19 cellular contexts compared by ENCODE assay signal in genomic region chr20:43863821-43864544, GRCh38. TPM values are rescaled to one million over a fixed set of nuclear protein-coding genes. Genes with fewer than 3 reads are reported as not detected.
DNase-seq lines count a peak whose midpoint lies in the region; ATAC-seq, FAIRE-seq and TF ChIP-seq lines count a peak whose summit lies in the region.
"Had no signal": no experiment of that assay in that cellular context is flagged by ENCODE, and none has a peak within 500 bp of the region (broad histone marks: within the 10 kb centered on the region; RNA-seq: fewer than 3 reads in every experiment).

No MANE protein-coding gene starts in this region.

- peak overlapping the region; percentile 54 for H2AFZ ChIP-seq in endothelial cell of umbilical vein (ENCODE audit: low read depth, low read length)
- H2AFZ ChIP-seq in mesenchymal stem cell (ENCODE audit: low read depth, low read length) = peak overlapping the region; percentile 60
- H2AFZ ChIP-seq: GM23248 had no signal

- H3K9me3 ChIP-seq in endothelial cell of umbilical vein (replicated peaks; ENCODE audit: control insufficient read depth, insufficient read depth, low read length) (no peaks in the 10 kb centered on the region), mesenchymal stem cell (ENCODE audit: control insufficient read depth, low read length) (no peaks in the 10 kb centered on the region), thoracic aorta (no peaks in the 10 kb centered on the region), endodermal cell (ENCODE audit: control insufficient read depth, low read length) (no peaks in the 10 kb centered on the region)

- H2AK5ac ChIP-seq in mesenchymal stem cell (ENCODE audit: low read length, severe bottlenecking) = no peak overlapping the region

- H2BK15ac ChIP-seq in mesenchymal stem cell (ENCODE audit: low read depth, poor library complexity, severe bottlenecking) = peak overlapping the region; percentile 45

- H2BK12ac ChIP-seq in mesenchymal stem cell (ENCODE audit: low read length in 2 of 2) = peak overlapping the region; percentile 70 to 83

- no peak overlapping the region for H3K14ac ChIP-seq in mesenchymal stem cell (ENCODE audit: low read length in 2 of 2)

- H3K4me2 ChIP-seq in endothelial cell of umbilical vein (ENCODE audit: insufficient read depth, low read length) (no peak overlapping the region), mesenchymal stem cell (ENCODE audit: low read length, poor library complexity, severe bottlenecking) (no peak overlapping the region)

- peak overlapping the region; percentile 54 to 58 for H3K18ac ChIP-seq in mesenchymal stem cell (ENCODE audit: low read depth in 1 of 2, low read length in 2 of 2)

- H3K27ac ChIP-seq in endothelial cell of umbilical vein (ENCODE audit: insufficient read depth, low read depth, low read length) = no peak overlapping the region
- H3K27ac ChIP-seq in mesenchymal stem cell (ENCODE audit: low read length, poor library complexity, severe bottlenecking) = no peak overlapping the region
- H3K27ac ChIP-seq in thoracic aorta = peak overlapping the region; percentile 84 to 86
- H3K27ac ChIP-seq in endodermal cell (ENCODE audit: low read depth, low read length) = no peak overlapping the region
- H3K27ac ChIP-seq: GM23248 had no signal

- peaks cover 4% of the 10 kb centered on the region for H3K4me1 Mint-ChIP-seq in endodermal cell
- H3K4me1 Mint-ChIP-seq: B cell, nephron had no signal

- H3K36me3 ChIP-seq in endothelial cell of umbilical vein (ENCODE audit: control insufficient read depth in 2 of 2, extremely low read depth in 1 of 2, insufficient read depth in 2 of 2, low read length in 2 of 2) (no peaks in the 10 kb centered on the region), mesenchymal stem cell (ENCODE audit: control insufficient read depth in 1 of 2, insufficient read depth in 2 of 2, low read depth in 1 of 2, low read length in 2 of 2) (no peaks in the 10 kb centered on the region), thoracic aorta (no peaks in the 10 kb centered on the region), endodermal cell (ENCODE audit: control insufficient read depth, insufficient read depth, low read length) (no peaks in the 10 kb centered on the region)

- H3K9me1 ChIP-seq in endothelial cell of umbilical vein (replicated peaks; ENCODE audit: control insufficient read depth, extremely low read depth, insufficient read depth, low read length) = no peaks in the 10 kb centered on the region

- H2BK5ac ChIP-seq in mesenchymal stem cell (ENCODE audit: low read depth, low read length, poor library complexity, severe bottlenecking) = no peak overlapping the region

- H3K27ac Mint-ChIP-seq in endodermal cell = no peak overlapping the region
- H3K27ac Mint-ChIP-seq: B cell, nephron had no signal

- no peak overlapping the region for H3K23ac ChIP-seq in mesenchymal stem cell (ENCODE audit: low read length in 2 of 2)

- H3K4me3 ChIP-seq in endothelial cell of umbilical vein (replicated peaks in 1 of 3; ENCODE audit: insufficient read depth in 1 of 3, low read depth in 1 of 3, low read length in 3 of 3) (no peak overlapping the region), mesenchymal stem cell (ENCODE audit: insufficient read depth in 1 of 2, low read depth in 1 of 2, low read length in 2 of 2) (no peak overlapping the region), thoracic aorta (no peak overlapping the region), endodermal cell (ENCODE audit: low read length) (no peak overlapping the region)
- H3K4me3 ChIP-seq: GM23248 had no signal

- peak; percentile 35 for DNase-seq in RPMI7951 (ENCODE audit: low read depth)
- no peak for DNase-seq in endothelial cell of umbilical vein (ENCODE audit: low read depth, low spot score)
- peak; percentile 43 for DNase-seq in mesenchymal stem cell
- no peak for DNase-seq in thoracic aorta (ENCODE audit: low spot score)
- no peak for DNase-seq in endodermal cell
- DNase-seq in stimulated activated CD4-positive, alpha-beta T cell treated with anti-CD3 and anti-CD28 coated beads, Interleukin-4, amount 100 ng/mL, for 4 hours = no peak
- DNase-seq: activated CD4-positive, alpha-beta T cell treated with anti-CD3 and anti-CD28 coated beads, Interleukin-2, amount 50 U/mL, for 48 hours; activated T-cell treated with anti-CD3 and anti-CD28 coated beads for 4 hours; central memory CD4-positive, alpha-beta T cell; effector CD8-positive, alpha-beta T cell; GM23248; mesendoderm; NCI-H1048; NCI-H2081 treated with DMSO at 0.1 percent for 48 hours; NCI-H526 treated with DMSO at 0.1 percent for 48 hours had no signal

- 59% methylated on average over 6 of the region's 10 CpGs for WGBS in mesenchymal stem cell
- 87 to 88% methylated on average over 6 to 9 of the region's 10 CpGs for WGBS in endodermal cell (ENCODE audit: insufficient coverage in 1 of 2, insufficient read length in 1 of 2), 2 experiments

- H4K91ac ChIP-seq in mesenchymal stem cell (ENCODE audit: low read length) = peak overlapping the region; percentile 74

- intact Hi-C loops in endothelial cell of umbilical vein (cut with micrococcal nuclease) = no loop called here

- H3K9ac ChIP-seq in endothelial cell of umbilical vein (replicated peaks; ENCODE audit: extremely low read depth, insufficient read depth, low read length) (no peak overlapping the region), mesenchymal stem cell (ENCODE audit: low read length) (no peak overlapping the region), endodermal cell (ENCODE audit: extremely low read depth, low read length, poor library complexity, severe bottlenecking) (no peak overlapping the region)
- H3K9ac ChIP-seq: GM23248 had no signal

- ATAC-seq in thoracic aorta (ENCODE audit: insufficient number of reproducible peaks, low FRiP score, low read depth) (peak; percentile 51), GM21390 (IDR thresholded peaks at IDR 0.05; ENCODE audit: unreplicated experiment) (no peak)
- ATAC-seq: Right ventricle myocardium inferior had no signal

- no peak overlapping the region for H3K4me3 Mint-ChIP-seq in endodermal cell
- H3K4me3 Mint-ChIP-seq: B cell, nephron had no signal

- H3K27me3 ChIP-seq in endothelial cell of umbilical vein (ENCODE audit: control insufficient read depth in 2 of 2, insufficient read depth in 2 of 2, low read length in 2 of 2) (no peaks in the 10 kb centered on the region), mesenchymal stem cell (ENCODE audit: control insufficient read depth in 1 of 2, insufficient read depth in 1 of 2, low read length in 2 of 2) (peaks cover 0 to 8% of the 10 kb centered on the region in 2 experiments), thoracic aorta (replicated peaks; ENCODE audit: insufficient read depth) (no peaks in the 10 kb centered on the region), endodermal cell (ENCODE audit: control insufficient read depth, insufficient read depth, low read length, poor library complexity, severe bottlenecking) (no peaks in the 10 kb centered on the region)

- H3K27me3 Mint-ChIP-seq in endodermal cell (ENCODE audit: insufficient read depth) = no peaks in the 10 kb centered on the region

- no peak for TF ChIP-seq POLR2A in endothelial cell of umbilical vein (IDR thresholded peaks at IDR 0.05; ENCODE audit: low read depth, low read length)

- no peaks in the 10 kb centered on the region for H3K36me3 Mint-ChIP-seq in endodermal cell (ENCODE audit: low read depth)

- TF ChIP-seq CTCF in endothelial cell of umbilical vein (IDR thresholded peaks at IDR 0.05; ENCODE audit: extremely low read depth in 1 of 2, insufficient read depth in 1 of 2, low read depth in 1 of 2, low read length in 2 of 2) (no peak), thoracic aorta (IDR thresholded peaks at IDR 0.05) (no peak), endodermal cell (conservative IDR thresholded peaks at IDR 0.05) (no peak)

- FAIRE-seq in endothelial cell of umbilical vein (lab: Jason Lieb, UNC) = no peak

- peak overlapping the region in 1 of 2 experiments; percentile 40 for H3K4ac ChIP-seq in mesenchymal stem cell (ENCODE audit: low read depth in 1 of 2, low read length in 2 of 2)

- POLR2A ChIA-PET in endothelial cell of umbilical vein (lab: Charles Lee) = no interaction called here

- no peaks in the 10 kb centered on the region for H3K9me3 Mint-ChIP-seq in endodermal cell
- H3K9me3 Mint-ChIP-seq: nephron had no signal

- no peaks in the 10 kb centered on the region for H3K79me1 ChIP-seq in mesenchymal stem cell (replicated peaks; ENCODE audit: low read length, poor library complexity, severe bottlenecking)

- H3K4me1 ChIP-seq in endothelial cell of umbilical vein (ENCODE audit: control insufficient read depth, extremely low read depth, insufficient read depth, low read length) (peaks cover 3% of the 10 kb centered on the region), mesenchymal stem cell (ENCODE audit: control insufficient read depth, insufficient read depth, low read depth, low read length) (no peaks in the 10 kb centered on the region), thoracic aorta (ENCODE audit: control insufficient read depth in 1 of 2, low read depth in 2 of 2) (peaks cover 9 to 31% of the 10 kb centered on the region in 2 donors), endodermal cell (ENCODE audit: control insufficient read depth, insufficient read depth, low read length) (no peaks in the 10 kb centered on the region)

- no peaks in the 10 kb centered on the region for H4K20me1 ChIP-seq in endothelial cell of umbilical vein (replicated peaks; ENCODE audit: control insufficient read depth, extremely low read depth, insufficient read depth, low read length)

- H3K79me2 ChIP-seq in endothelial cell of umbilical vein (ENCODE audit: control insufficient read depth, insufficient read depth, low read length) = no peaks in the 10 kb centered on the region

- no peak overlapping the region for H2BK120ac ChIP-seq in mesenchymal stem cell (ENCODE audit: low read depth, low read length)

- dilution Hi-C loops in endothelial cell of umbilical vein (cut with MboI; ENCODE audit: extremely low pct_ligation_motif_present, low sequenced_read_pairs) = no loop called here

- CTCF ChIA-PET in endothelial cell of umbilical vein (lab: Charles Lee) = interaction anchor here (1.1 kb wide), 2 partner anchors 18 to 114 kb away, joined by 3 read pairs; no protein-coding TSS in a partner anchor

- peak overlapping the region; percentile 41 for H4K8ac ChIP-seq in mesenchymal stem cell (ENCODE audit: low read length)

- no TSS peak for BruUV-seq in endothelial cell of umbilical vein (replicated peaks; lab: Mats Ljungman, UMichigan)

RNA-seq across cellular contexts. Expression of gene TOX2, which starts 50.7 kb away (rescaled TPM):
- 24.7 and 25.4 TPM in 2 replicates for total RNA-seq in RPMI7951 (2014; rRNA removed; shearing (Covaris generic))
- total RNA-seq in endothelial cell of umbilical vein (18.6 and 25.7 TPM in 2 replicates), thoracic aorta (10 to 100 TPM in 1 of 2 donors, 1 to 10 TPM in 1; 4.2 to 14.6 TPM), endodermal cell (1 to 10 TPM; 2.4 to 3.4 TPM)
- 6.3 and 7.0 TPM in 2 replicates for polyA plus RNA-seq in endothelial cell of umbilical vein
- polyA plus RNA-seq in endothelial cell of umbilical vein (2011; cell fraction: cytosol; rRNA removed) = 7.2 and 8.1 TPM in 2 replicates
- polyA plus RNA-seq in endothelial cell of umbilical vein (2011; cell fraction: nucleus; rRNA removed) = 7.6 and 8.5 TPM in 2 replicates
- 7.2 and 10.6 TPM in 2 replicates for polyA plus RNA-seq in endothelial cell of umbilical vein (2012)
- polyA minus RNA-seq in endothelial cell of umbilical vein = 2.6 and 2.7 TPM in 2 replicates
- polyA minus RNA-seq in endothelial cell of umbilical vein (2011; cell fraction: cytosol; rRNA and poly(A)+ RNA removed) = 0.72 TPM
- 4.3 and 4.6 TPM in 2 replicates for polyA minus RNA-seq in endothelial cell of umbilical vein (2011; cell fraction: nucleus; rRNA and poly(A)+ RNA removed)
- polyA plus RNA-seq in mesenchymal stem cell (2013, experiment 1 of 2) = 170 TPM
- 164 TPM for polyA plus RNA-seq in mesenchymal stem cell (2013, experiment 2 of 2)
- 8.9 TPM for polyA plus RNA-seq in endodermal cell (2013, experiment 1 of 2)
- 8.2 TPM for polyA plus RNA-seq in endodermal cell (2013, experiment 2 of 2)

Comparison
In these comparisons a context has a peak if more than half of its experiments do, and no peak if none do; other contexts are left out.
1. DNase-seq: peak in RPMI7951 (single experiment) and mesenchymal stem cell (single experiment); none in endothelial cell of umbilical vein (single experiment), thoracic aorta (single experiment), endodermal cell (single experiment) and stimulated activated CD4-positive, alpha-beta T cell treated with anti-CD3 and anti-CD28 coated beads, Interleukin-4, amount 100 ng/mL, for 4 hours (0 of 2).
2. H3K27ac ChIP-seq: peak in thoracic aorta (2 of 2); none in endothelial cell of umbilical vein (single experiment), mesenchymal stem cell (single experiment) and endodermal cell (single experiment).